Comparison of ENCODE assay signal across 33 cellular contexts in the genomic region with DNA sequence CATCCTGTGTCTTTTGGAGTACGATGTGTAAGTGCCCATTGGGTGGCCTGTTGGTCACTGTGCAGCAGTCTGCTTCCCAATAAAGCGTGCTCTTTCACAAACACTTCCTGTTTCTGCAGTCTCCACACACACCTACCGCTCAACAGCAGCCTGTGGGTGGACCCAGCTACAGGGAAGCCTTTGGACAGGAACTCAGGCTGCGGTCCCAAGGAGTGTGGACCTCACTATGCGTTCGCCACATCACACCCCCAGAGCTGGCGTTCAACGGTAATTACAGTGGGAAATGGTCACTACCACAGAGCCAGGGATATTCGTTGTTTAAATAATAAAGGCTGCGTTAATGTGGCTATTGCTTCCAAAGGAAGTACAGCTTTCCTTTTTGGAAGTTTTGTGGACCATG. TPM values are rescaled to one million over a fixed set of nuclear protein-coding genes. Genes with fewer than 3 reads are reported as not detected.
A peak's percentile ranks its signal among the peaks of the same experiment; 100 is the strongest.
DNase-seq lines count a peak whose midpoint lies in the region; ATAC-seq, FAIRE-seq and TF ChIP-seq lines count a peak whose summit lies in the region.
"Had no signal": no experiment of that assay in that cellular context is flagged by ENCODE, and none has a peak within 500 bp of the region (broad histone marks: within the 10 kb centered on the region; RNA-seq: fewer than 3 reads in every experiment).

No MANE protein-coding gene starts in this region.

- ATAC-seq in GM19351 (IDR thresholded peaks at IDR 0.05; ENCODE audit: unreplicated experiment) = no peak
- ATAC-seq: activated CD4-positive, alpha-beta T cell treated with anti-CD3 and anti-CD28 coated beads for 36 hours; HCT116; natural killer cell; stimulated activated memory B cell treated with anti-CD40 and anti-IgM and Interleukin-4, amounts not matched to agents 10 μg/mL and 1 μg/mL and 100 μg/mL, for 72 hours had no signal

- H3K36me3 Mint-ChIP-seq in nephron progenitor cell (ENCODE audit: low read depth) = peaks cover 72% of the 10 kb centered on the region
- H3K36me3 Mint-ChIP-seq in progenitor cell of endocrine pancreas (ENCODE audit: insufficient read depth) = peaks cover 27% of the 10 kb centered on the region

- no peaks in the 10 kb centered on the region for H3K9me3 Mint-ChIP-seq in nephron progenitor cell
- no peaks in the 10 kb centered on the region for H3K9me3 Mint-ChIP-seq in progenitor cell of endocrine pancreas (ENCODE audit: low read depth)
- H3K9me3 Mint-ChIP-seq: brain; natural killer cell; stimulated activated memory B cell treated with anti-CD40 and anti-IgM and Interleukin-4, amounts not matched to agents 10 μg/mL and 1 μg/mL and 100 μg/mL, for 72 hours; T-helper 1 cell treated with Interleukin-12 subunit alpha and Interleukin-12 subunit beta and Interleukin-4 antibody, amounts not matched to agents 30 μg/mL and 1 μg/mL, for 36 hours had no signal

- TF ChIP-seq POLR2A in NB4 (IDR thresholded peaks at IDR 0.05; ENCODE audit: extremely low read depth, insufficient read length) = no peak
- no peak for TF ChIP-seq POLR2A in esophagus muscularis mucosa (IDR thresholded peaks at IDR 0.05; ENCODE audit: low read depth)

- H3K27ac ChIP-seq in esophagus muscularis mucosa (replicated peaks in 1 of 4) = peak overlapping the region in 2 of 4 donors; percentile 30 to 39
- H3K27ac ChIP-seq: SK-N-MC had no signal

- no peak overlapping the region for H3K4me3 ChIP-seq in NB4 (ENCODE audit: low read depth, low read length)
- H3K4me3 ChIP-seq in esophagus muscularis mucosa = no peak overlapping the region
- H3K4me3 ChIP-seq: adrenal gland, SK-N-MC had no signal

- no peak for TF ChIP-seq CTCF in NB4 (IDR thresholded peaks at IDR 0.05; ENCODE audit: low read depth, low read length)
- no peak for TF ChIP-seq CTCF in esophagus muscularis mucosa (IDR thresholded peaks at IDR 0.05)
- no peak for TF ChIP-seq CTCF in nephron progenitor cell (IDR thresholded peaks at IDR 0.05)
- TF ChIP-seq CTCF in D721Med (IDR thresholded peaks at IDR 0.05; ENCODE audit: insufficient read depth, missing control alignments) = no peak
- no peak for TF ChIP-seq CTCF in progenitor cell of endocrine pancreas (IDR thresholded peaks at IDR 0.05; ENCODE audit: unreplicated experiment)

- H3K4me1 ChIP-seq in esophagus muscularis mucosa = peaks cover 5 to 19% (median 13%) of the 10 kb centered on the region in 4 donors

- no peaks in the 10 kb centered on the region for H3K4me1 Mint-ChIP-seq in nephron progenitor cell
- H3K4me1 Mint-ChIP-seq in progenitor cell of endocrine pancreas (ENCODE audit: low read depth) = no peaks in the 10 kb centered on the region
- H3K4me1 Mint-ChIP-seq: brain; stimulated activated memory B cell treated with anti-CD40 and anti-IgM and Interleukin-4, amounts not matched to agents 10 μg/mL and 1 μg/mL and 100 μg/mL, for 72 hours had no signal

- TF ChIP-seq EP300 in esophagus muscularis mucosa (IDR thresholded peaks at IDR 0.05) = no peak

- FAIRE-seq in D721Med (lab: Jason Lieb, UNC) = no peak
- FAIRE-seq: GM18507 had no signal

- H3K27me3 Mint-ChIP-seq in nephron progenitor cell (ENCODE audit: low read depth, poor library complexity) (peaks cover 3% of the 10 kb centered on the region), progenitor cell of endocrine pancreas (no peaks in the 10 kb centered on the region)
- H3K27me3 Mint-ChIP-seq: activated CD4-positive, alpha-beta T cell treated with anti-CD3 and anti-CD28 coated beads for 36 hours; brain; stimulated activated memory B cell treated with anti-CD40 and anti-IgM and Interleukin-4, amounts not matched to agents 10 μg/mL and 1 μg/mL and 100 μg/mL, for 72 hours had no signal

- DNase-seq in CD1c-positive myeloid dendritic cell (ENCODE audit: extremely low spot score) (peak; percentile 90), NB4 (ENCODE audit: low read depth) (peak; percentile 59), esophagus muscularis mucosa (ENCODE audit: extremely low spot score) (peak; percentile 78), nephron progenitor cell (no peak), D721Med (ENCODE audit: insufficient read length, low spot score) (no peak), progenitor cell of endocrine pancreas (ENCODE audit: low spot score, unreplicated experiment) (no peak), cortex of kidney (lab: John Stamatoyannopoulos, UW) (no peak)
- DNase-seq: activated CD4-positive, alpha-beta T cell treated with anti-CD3 and anti-CD28 coated beads for 36 hours; activated naive CD4-positive, alpha-beta T cell; activated T-cell treated with anti-CD3 and anti-CD28 coated beads, Interleukin-2, amount 50 U/mL, for 48 hours; C1 segment of cervical spinal cord; Calu3; cerebellar nuclear complex; effector CD4-positive, alpha-beta T cell; erythroblast; foreskin melanocyte; midbrain; natural killer cell; NCI-H1436; NCI-H2107; NCI-H446 treated with DMSO at 0.1 percent for 48 hours; OCI-M1; retina; stimulated activated CD4-positive, alpha-beta T cell treated with anti-CD3 and anti-CD28 coated beads, Interleukin-12 subunit alpha, Interleukin-12 subunit beta, amount 100 ng/mL, for 4 hours; stimulated activated CD4-positive, alpha-beta T cell treated with anti-CD3 and anti-CD28 coated beads, Interleukin-4, amount 100 ng/mL, for 1 hour had no signal

- intact Hi-C loops in esophagus muscularis mucosa (cut with DNase I) = no loop called here

- WGBS in esophagus muscularis mucosa = 70% methylated on average over 9 of the region's 10 CpGs

- no peaks in the 10 kb centered on the region for H3K9me3 ChIP-seq in esophagus muscularis mucosa
- H3K9me3 ChIP-seq: adrenal gland had no signal

- H3K4me3 Mint-ChIP-seq in nephron progenitor cell (no peak overlapping the region), progenitor cell of endocrine pancreas (ENCODE audit: low read depth) (no peak overlapping the region)
- H3K4me3 Mint-ChIP-seq: activated CD4-positive, alpha-beta T cell treated with anti-CD3 and anti-CD28 coated beads for 36 hours; brain; natural killer cell; stimulated activated memory B cell treated with anti-CD40 and anti-IgM and Interleukin-4, amounts not matched to agents 10 μg/mL and 1 μg/mL and 100 μg/mL, for 72 hours; T-helper 1 cell treated with Interleukin-12 subunit alpha and Interleukin-12 subunit beta and Interleukin-4 antibody, amounts not matched to agents 30 μg/mL and 1 μg/mL, for 36 hours had no signal

- peak overlapping the region; percentile 51 for H3K27ac Mint-ChIP-seq in nephron progenitor cell
- H3K27ac Mint-ChIP-seq in progenitor cell of endocrine pancreas = no peak overlapping the region
- H3K27ac Mint-ChIP-seq: stimulated activated memory B cell treated with anti-CD40 and anti-IgM and Interleukin-4, amounts not matched to agents 10 μg/mL and 1 μg/mL and 100 μg/mL, for 72 hours; T-helper 1 cell treated with Interleukin-12 subunit alpha and Interleukin-12 subunit beta and Interleukin-4 antibody, amounts not matched to agents 30 μg/mL and 1 μg/mL, for 36 hours had no signal

- H3K27me3 ChIP-seq in esophagus muscularis mucosa = no peaks in the 10 kb centered on the region
- H3K27me3 ChIP-seq: adrenal gland had no signal

- H3K36me3 ChIP-seq in esophagus muscularis mucosa = peaks cover 42 to 95% (median 82%) of the 10 kb centered on the region in 4 donors

RNA-seq across cellular contexts. Expression of gene PSMC1, which starts 16.2 kb away (rescaled TPM):
- 100 to 1,000 TPM in 3 of 4 donors, 10 to 100 TPM in 1; 96.8 to 139 (median 117) TPM for total RNA-seq in esophagus muscularis mucosa
- 96.2 and 96.8 TPM in 2 replicates for total RNA-seq in progenitor cell of endocrine pancreas

RNA-seq across cellular contexts. Expression of gene NRDE2, which starts 59.2 kb away (rescaled TPM):
- total RNA-seq in esophagus muscularis mucosa (10 to 100 TPM in 3 of 4 donors, 1 to 10 TPM in 1; 8.0 to 14.1 (median 12.2) TPM), progenitor cell of endocrine pancreas (36.7 and 38.2 TPM in 2 replicates)

Comparison
In these comparisons a context has a peak if more than half of its experiments do, and no peak if none do; other contexts are left out.
1. DNase-seq: peak in CD1c-positive myeloid dendritic cell (single experiment), NB4 (single experiment) and esophagus muscularis mucosa (single experiment); none in nephron progenitor cell (single experiment), D721Med (single experiment), progenitor cell of endocrine pancreas (single experiment) and cortex of kidney (single experiment).